ENCODE assay signal across 10 cellular contexts in genomic region chr1:8706995-8707396, GRCh38.
A peak's percentile ranks its signal among the peaks of the same experiment; 100 is the strongest.
DNase-seq lines count a peak whose midpoint lies in the region; ATAC-seq and TF ChIP-seq lines count a peak whose summit lies in the region.
"Had no signal": no experiment of that assay in that cellular context is flagged by ENCODE, and none has a peak within 500 bp of the region (broad histone marks: within the 10 kb centered on the region; RNA-seq: fewer than 3 reads in every experiment).

No MANE protein-coding gene starts in this region.

- H3K36me3 ChIP-seq in Caco-2 (ENCODE audit: control insufficient read depth, insufficient read depth, low read length) (no peaks in the 10 kb centered on the region), SJCRH30 (no peaks in the 10 kb centered on the region)

- peaks cover 55% of the 10 kb centered on the region for H3K4me1 ChIP-seq in Caco-2
- H3K4me1 ChIP-seq in SJCRH30: peaks cover 31% of the 10 kb centered on the region

- H3K27me3 ChIP-seq in Caco-2 (replicated peaks; ENCODE audit: control insufficient read depth, insufficient read depth, low read length) (no peaks in the 10 kb centered on the region), SJCRH30 (no peaks in the 10 kb centered on the region)

- peaks cover 45% of the 10 kb centered on the region for H3K4me1 Mint-ChIP-seq in Caco-2 (ENCODE audit: low read depth, unreplicated experiment)
- peaks cover 18% of the 10 kb centered on the region for H3K4me1 Mint-ChIP-seq in activated T-cell treated with anti-CD3 and anti-CD28 coated beads, Interleukin-2, amount 50 U/mL, for 4 hours (ENCODE audit: low read depth)

- intact Hi-C loops in Caco-2 (cut with micrococcal nuclease; ENCODE audit: unreplicated experiment): loop anchor here (5.0 kb wide), 1 partner anchor 35 kb away; no protein-coding TSS in a partner anchor

- H3K4me3 ChIP-seq in Caco-2 (ENCODE audit: low read depth, low read length) (no peak overlapping the region), SJCRH30 (no peak overlapping the region)

- H3K9me3 ChIP-seq in Caco-2: no peaks in the 10 kb centered on the region
- H3K9me3 ChIP-seq in SJCRH30 (replicated peaks): no peaks in the 10 kb centered on the region

- H3K27ac Mint-ChIP-seq in Caco-2 (ENCODE audit: unreplicated experiment): peak overlapping the region; percentile 74
- H3K27ac Mint-ChIP-seq: CD14-positive monocyte had no signal

- H3K27ac ChIP-seq in SJCRH30: peak overlapping the region; percentile 13; the same call in 1 of the 2 replicates

- TF ChIP-seq POLR2A in erythroblast (IDR thresholded peaks at IDR 0.05; ENCODE audit: low read length): no peak

- no peak for ATAC-seq in activated T-cell treated with anti-CD3 and anti-CD28 coated beads, Interleukin-2, amount 50 U/mL, for 4 hours
- no peak for ATAC-seq in left lobe of liver

- no peak for TF ChIP-seq CTCF in Caco-2 (IDR thresholded peaks at IDR 0.05; ENCODE audit: insufficient read depth in 1 of 2, low read depth in 1 of 2, low read length in 1 of 2, severe bottlenecking in 1 of 2, unreplicated experiment in 1 of 2)

- peaks cover 12% of the 10 kb centered on the region for H3K36me3 Mint-ChIP-seq in Caco-2 (ENCODE audit: insufficient read depth, unreplicated experiment)
- H3K36me3 Mint-ChIP-seq in activated T-cell treated with anti-CD3 and anti-CD28 coated beads, Interleukin-2, amount 50 U/mL, for 4 hours (ENCODE audit: insufficient read depth): peaks cover 2% of the 10 kb centered on the region
- H3K36me3 Mint-ChIP-seq: CD14-positive monocyte had no signal

- no peaks in the 10 kb centered on the region for H3K27me3 Mint-ChIP-seq in Caco-2 (ENCODE audit: insufficient read depth, unreplicated experiment)
- peaks cover 24% of the 10 kb centered on the region for H3K27me3 Mint-ChIP-seq in activated T-cell treated with anti-CD3 and anti-CD28 coated beads, Interleukin-2, amount 50 U/mL, for 4 hours (ENCODE audit: low read depth)

- peaks cover 10% of the 10 kb centered on the region for H3K9me3 Mint-ChIP-seq in Caco-2 (ENCODE audit: unreplicated experiment)
- peaks cover 4% of the 10 kb centered on the region for H3K9me3 Mint-ChIP-seq in activated T-cell treated with anti-CD3 and anti-CD28 coated beads, Interleukin-2, amount 50 U/mL, for 4 hours
- H3K9me3 Mint-ChIP-seq: CD14-positive monocyte had no signal

- POLR2A ChIA-PET in Caco-2 (lab: Charles Lee): no interaction called here

- CTCF ChIA-PET in Caco-2 (lab: Charles Lee): interaction anchor here (0.6 to 1.9 kb wide), 2 partner anchors 19 to 146 kb away, joined by 3 to 9 read pairs; no protein-coding TSS in a partner anchor

- peak overlapping the region; percentile 7 for H3K4me3 Mint-ChIP-seq in Caco-2 (ENCODE audit: unreplicated experiment)
- H3K4me3 Mint-ChIP-seq in activated T-cell treated with anti-CD3 and anti-CD28 coated beads, Interleukin-2, amount 50 U/mL, for 4 hours: no peak overlapping the region
- H3K4me3 Mint-ChIP-seq: CD14-positive monocyte had no signal

- DNase-seq in Caco-2 (peak; percentile 67 to 69), NCI-H1436 treated with DMSO at 0.1 percent for 48 hours (lab: John Stamatoyannopoulos, UW) (peak; percentile 71), SJCRH30 (peak; percentile 52 to 83), left kidney (ENCODE audit: low read depth, low spot score) (peak; percentile 93), erythroblast (lab: John Stamatoyannopoulos, UW) (no peak), Ammon's horn (ENCODE audit: low spot score) (no peak), left lobe of liver (ENCODE audit: low spot score) (no peak)
- DNase-seq in activated T-cell treated with anti-CD3 and anti-CD28 coated beads, Interleukin-2, amount 50 U/mL, for 4 hours: no peak
- DNase-seq: activated effector memory CD4-positive, alpha-beta T cell treated with Interleukin-2 at 50 U/mL for 16 hours had no signal

- no TSS peak for BruUV-seq in Caco-2 (replicated peaks; lab: Mats Ljungman, UMichigan)

Comparison
In these comparisons a context has a peak if more than half of its experiments do, and no peak if none do; other contexts are left out.
1. DNase-seq: peak in Caco-2 (2 of 2), NCI-H1436 treated with DMSO at 0.1 percent for 48 hours (single experiment), SJCRH30 (2 of 2) and left kidney (single experiment); none in erythroblast (0 of 2), activated T-cell treated with anti-CD3 and anti-CD28 coated beads, Interleukin-2, amount 50 U/mL, for 4 hours (single experiment), Ammon's horn (single experiment) and left lobe of liver (single experiment).